In genomic region chr5:66695840-66696239, GRCh38 we compare ENCODE assay signal across 1 cellular context.
TF ChIP-seq lines count a peak whose summit lies in the region.
"Not testable (repeated sequence)": the region's sequence is repeated elsewhere in the genome, so short reads cannot be mapped to it uniquely, and the experiment has no call there.

No MANE protein-coding gene starts in this region.

- TF ChIP-seq CTCF in HEK293 (tag by site-specific recombination; IDR thresholded peaks at IDR 0.05) = not testable (repeated sequence)

- H3K4me1 ChIP-seq in HEK293 (ENCODE audit: control insufficient read depth, insufficient read depth, low read length) = not testable (repeated sequence)

- CTCF ChIA-PET in HEK293 (lab: Yijun Ruan, JAX) = not testable (repeated sequence)

- not testable (repeated sequence) for H3K27ac ChIP-seq in HEK293 (ENCODE audit: extremely low read depth, low read depth, low read length)

- H3K36me3 ChIP-seq in HEK293 (ENCODE audit: control insufficient read depth in 2 of 2, insufficient read depth in 1 of 2, low read length in 2 of 2) = not testable (repeated sequence)

- not testable (repeated sequence) for H3K4me3 ChIP-seq in HEK293 (ENCODE audit: low read depth, low read length)

- POLR2A ChIA-PET in HEK293 (lab: Yijun Ruan, JAX) = not testable (repeated sequence)

- not testable (repeated sequence) for H3K9me3 ChIP-seq in HEK293 (ENCODE audit: control insufficient read depth, insufficient read depth, low read depth, low read length)

TF ChIP-seq in HEK293, 187 proteins besides CTCF, POLR2A, EP300 and RAD21:
- TF ChIP-seq ZNF146 (tag by site-specific recombination; IDR thresholded peaks at IDR 0.05) (peak; percentile 80), ZNF580 (tag by site-specific recombination; IDR thresholded peaks at IDR 0.05) (peak; percentile 63; the same call in 1 of the 2 replicates)
